Comparison of ENCODE assay signal across 9 cellular contexts in genomic region chr1:1206376-1207253, GRCh38. TPM values are rescaled to one million over a fixed set of nuclear protein-coding genes. Genes with fewer than 3 reads are reported as not detected.
DNase-seq lines count a peak whose midpoint lies in the region; ATAC-seq, FAIRE-seq and TF ChIP-seq lines count a peak whose summit lies in the region.
"Had no signal": no experiment of that assay in that cellular context is flagged by ENCODE, and none has a peak within 500 bp of the region (broad histone marks: within the 10 kb centered on the region; RNA-seq: fewer than 3 reads in every experiment).

Gene TNFRSF18 (minus strand): TSS chr1:1206592. CDS start chr1:1206571, 21 bp downstream.

- no peaks in the 10 kb centered on the region for H3K36me3 ChIP-seq in pancreas

- H3K27ac ChIP-seq in dorsolateral prefrontal cortex (peak within 1 kb of the TSS in 1 of 59 donors; percentile 66), pancreas (no peak within 1 kb of the TSS)

- intact Hi-C loops in dorsolateral prefrontal cortex (cut with DNase I) (no loop called here), pancreas (cut with DNase I) (no loop called here)

- WGBS in pancreas, 2 donors: 6 to 8% methylated on average over 45 to 59 of the region's 59 CpGs

- H3K4me3 ChIP-seq in GM12875 (ENCODE audit: low read depth, low read length) (peak within 1 kb of the TSS; percentile 26), dorsolateral prefrontal cortex (peak within 1 kb of the TSS in 49 of 59 donors; percentile 10 to 58 (median 35)), pancreas (peak within 1 kb of the TSS in 1 of 4 donors; percentile 21)

- no peak for FAIRE-seq in pancreas (lab: Jason Lieb, UNC)

- peaks cover 0 to 43% (median 15%) of the 10 kb centered on the region in 45 donors for H3K27me3 ChIP-seq in dorsolateral prefrontal cortex
- H3K27me3 ChIP-seq in pancreas: no peaks in the 10 kb centered on the region

- H3K4me1 ChIP-seq in pancreas: no peaks in the 10 kb centered on the region

- no peaks in the 10 kb centered on the region for H3K9me3 ChIP-seq in pancreas

- DNase-seq in dorsolateral prefrontal cortex (peak in 1 of 10 donors; percentile 39), pancreas (peak in 3 of 6 donors; percentile 55 to 77 (median 69)), mucosa of gallbladder (ENCODE audit: low spot score) (no peak), NK-92 (lab: John Stamatoyannopoulos, UW; ENCODE audit: unreplicated experiment) (no peak), DMS 273 (lab: John Stamatoyannopoulos, UW; ENCODE audit: unreplicated experiment) (no peak), Kasumi-1 (lab: John Stamatoyannopoulos, UW) (no peak)

- TF ChIP-seq CTCF in GM12875 (IDR thresholded peaks at IDR 0.05; ENCODE audit: borderline replicate concordance, insufficient read depth, low read depth, low read length) (peak; percentile 7; the same call in 1 of the 2 replicates), dorsolateral prefrontal cortex (IDR thresholded peaks at IDR 0.05 in 54 of 56, conservative IDR thresholded peaks at IDR 0.05 in 2 of 56; ENCODE audit: low read depth in 1 of 56, partially characterized antibody in 56 of 56) (no peak), pancreas (IDR thresholded peaks at IDR 0.05) (no peak)

- ATAC-seq in SK-N-SH treated with all-trans-retinoic acid at 6 μM for 48 hours (peak; percentile 17; the same call in 2 of the 3 replicates), pancreas (peak; percentile 23 to 75 (median 50))

TF ChIP-seq in SK-N-SH treated with all-trans-retinoic acid at 6 μM for 48 hours, 23 proteins besides CTCF, POLR2A, EP300 and RAD21:
- TF ChIP-seq ZNF565 (CRISPR knock-in tag; conservative IDR thresholded peaks at IDR 0.05; ENCODE audit: low read depth): no peak
- TF ChIP-seq CSRNP3 (CRISPR knock-in tag; IDR thresholded peaks at IDR 0.05): no peak
- no peak for TF ChIP-seq ARNTL (CRISPR knock-in tag; IDR thresholded peaks at IDR 0.05; ENCODE audit: borderline replicate concordance, low read depth)
- TF ChIP-seq PATZ1 (CRISPR knock-in tag; IDR thresholded peaks at IDR 0.05; ENCODE audit: borderline replicate concordance): no peak
- no peak for TF ChIP-seq ZFP30 (CRISPR knock-in tag; IDR thresholded peaks at IDR 0.05)
- TF ChIP-seq GLIS3 (CRISPR knock-in tag; IDR thresholded peaks at IDR 0.05): no peak
- TF ChIP-seq ZFP3 (CRISPR knock-in tag; IDR thresholded peaks at IDR 0.05): no peak
- TF ChIP-seq CREB5 (CRISPR knock-in tag; IDR thresholded peaks at IDR 0.05; ENCODE audit: low read depth): no peak
- no peak for TF ChIP-seq TOX (CRISPR knock-in tag; IDR thresholded peaks at IDR 0.05; ENCODE audit: borderline replicate concordance)
- TF ChIP-seq OSR1 (CRISPR knock-in tag; IDR thresholded peaks at IDR 0.05): no peak
- TF ChIP-seq TSHZ2 (CRISPR knock-in tag; IDR thresholded peaks at IDR 0.05): no peak
- no peak for TF ChIP-seq ISL1 (CRISPR knock-in tag; IDR thresholded peaks at IDR 0.05)
- no peak for TF ChIP-seq ZNF8 (CRISPR knock-in tag; IDR thresholded peaks at IDR 0.05)
TF ChIP-seq in SK-N-SH treated with all-trans-retinoic acid at 6 μM for 48 hours: peak in this region for 0.

RNA-seq across cellular contexts. Expression of gene TNFRSF18, which starts in this region (rescaled TPM):
- total RNA-seq in dorsolateral prefrontal cortex: 1 to 10 TPM in 85 of 120 experiments, under 1 TPM in 29, not detected in 6; 0.40 to 4.9 (median 1.4) TPM
- total RNA-seq in pancreas: under 1 TPM in 3 of 6 donors, not detected in 3; 0.32 to 0.34 (median 0.34) TPM
- 1 to 10 TPM; 1.1 to 1.2 TPM for polyA plus RNA-seq in pancreas
- total RNA-seq in mucosa of gallbladder: 1.1 TPM
- total RNA-seq: HT1080 had no signal
